ENCODE assay signal across 14 cellular contexts in genomic region chr22:19610518-19611253, GRCh38.
DNase-seq lines count a peak whose midpoint lies in the region; ATAC-seq and TF ChIP-seq lines count a peak whose summit lies in the region.
"Had no signal": no experiment of that assay in that cellular context is flagged by ENCODE, and none has a peak within 500 bp of the region (broad histone marks: within the 10 kb centered on the region; RNA-seq: fewer than 3 reads in every experiment).

No MANE protein-coding gene starts in this region.

- peaks cover 10% of the 10 kb centered on the region for H3K27me3 Mint-ChIP-seq in activated naive CD4-positive, alpha-beta T cell treated with anti-CD3 and anti-CD28 coated beads, Interleukin-2, amount 10 ng/mL, durations not matched to agents 7 days and 5 days

- dilution Hi-C loops in mammary epithelial cell (cut with HindIII; ENCODE audit: low sequenced_read_pairs), result no loop called here

- H3K4me1 ChIP-seq in mammary epithelial cell (ENCODE audit: insufficient read depth, low read length), result peaks cover 9% of the 10 kb centered on the region
- H3K4me1 ChIP-seq in PC-9 (replicated peaks; ENCODE audit: insufficient read depth), result no peaks in the 10 kb centered on the region
- H3K4me1 ChIP-seq: A549, right atrium auricular region, tibial nerve had no signal

- H3K27me3 ChIP-seq in mammary epithelial cell (ENCODE audit: insufficient read depth, low read length) (no peaks in the 10 kb centered on the region), PC-9 (ENCODE audit: insufficient read depth, low read depth) (peaks cover 18% of the 10 kb centered on the region)
- H3K27me3 ChIP-seq: cardiac muscle cell, right atrium auricular region had no signal

- H3K4me1 Mint-ChIP-seq in activated naive CD4-positive, alpha-beta T cell treated with anti-CD3 and anti-CD28 coated beads, Interleukin-2, amount 10 ng/mL, durations not matched to agents 7 days and 5 days, result peaks cover 52% of the 10 kb centered on the region

- intact Hi-C loops in mammary epithelial cell (cut with micrococcal nuclease), result no loop called here
- intact Hi-C loops in PC-9 (cut with micrococcal nuclease; ENCODE audit: unreplicated experiment), result no loop called here

- H3K27ac Mint-ChIP-seq in activated naive CD4-positive, alpha-beta T cell treated with anti-CD3 and anti-CD28 coated beads, Interleukin-2, amount 10 ng/mL, durations not matched to agents 7 days and 5 days, result no peak overlapping the region
- H3K27ac Mint-ChIP-seq: natural killer cell treated with Interleukin-12 subunit alpha and Interleukin-12 subunit beta and Interleukin-15 and Interleukin-18, amount 100 ng/mL, for 72 hours had no signal

- no peaks in the 10 kb centered on the region for H3F3A ChIP-seq in PC-9 (ENCODE audit: insufficient read depth, low read depth)

- H3K36me3 ChIP-seq in mammary epithelial cell (ENCODE audit: insufficient read depth, low read length), result no peaks in the 10 kb centered on the region
- H3K36me3 ChIP-seq in PC-9 (ENCODE audit: low read depth), result no peaks in the 10 kb centered on the region
- H3K36me3 ChIP-seq: cardiac muscle cell, right atrium auricular region, tibial nerve had no signal

- CTCF ChIA-PET in activated naive CD4-positive, alpha-beta T cell treated with anti-CD3 and anti-CD28 coated beads, Interleukin-2, amount 10 ng/mL, durations not matched to agents 7 days and 5 days (lab: Charles Lee), result no interaction called here
- CTCF ChIA-PET in mammary epithelial cell (lab: Charles Lee; ENCODE audit: low non-redundant PET) (no interaction called here), PC-9 (lab: Charles Lee) (no interaction called here)

- H3K9ac ChIP-seq in mammary epithelial cell (ENCODE audit: insufficient read depth, low read length), result no peak overlapping the region

- H3K4me3 Mint-ChIP-seq in activated naive CD4-positive, alpha-beta T cell treated with anti-CD3 and anti-CD28 coated beads, Interleukin-2, amount 10 ng/mL, durations not matched to agents 7 days and 5 days, result no peak overlapping the region
- H3K4me3 Mint-ChIP-seq: natural killer cell treated with Interleukin-12 subunit alpha and Interleukin-12 subunit beta and Interleukin-15 and Interleukin-18, amount 100 ng/mL, for 72 hours had no signal

- H3K9me3 ChIP-seq in mammary epithelial cell (replicated peaks; ENCODE audit: insufficient read depth, low read length) (no peaks in the 10 kb centered on the region), PC-9 (ENCODE audit: insufficient read depth, low read depth) (no peaks in the 10 kb centered on the region)
- H3K9me3 ChIP-seq: A549, right atrium auricular region, tibial nerve had no signal

- no peak for TF ChIP-seq POLR2A in NB4 (IDR thresholded peaks at IDR 0.05; ENCODE audit: extremely low read depth, insufficient read length)

- ATAC-seq in GM18519 (IDR thresholded peaks at IDR 0.05; ENCODE audit: low FRiP score, unreplicated experiment), result no peak
- ATAC-seq: A549, left colon had no signal

- H2AFZ ChIP-seq in mammary epithelial cell (ENCODE audit: low read depth, low read length), result no peak overlapping the region
- H2AFZ ChIP-seq in PC-9, result no peak overlapping the region

- H3K79me2 ChIP-seq in mammary epithelial cell (ENCODE audit: insufficient read depth, low read length), result no peaks in the 10 kb centered on the region
- no peaks in the 10 kb centered on the region for H3K79me2 ChIP-seq in PC-9 (ENCODE audit: low read depth)

- no peaks in the 10 kb centered on the region for H3K9me2 ChIP-seq in PC-9 (ENCODE audit: insufficient read depth)

- no peaks in the 10 kb centered on the region for H3K36me3 Mint-ChIP-seq in activated naive CD4-positive, alpha-beta T cell treated with anti-CD3 and anti-CD28 coated beads, Interleukin-2, amount 10 ng/mL, durations not matched to agents 7 days and 5 days
- H3K36me3 Mint-ChIP-seq: natural killer cell treated with Interleukin-12 subunit alpha and Interleukin-12 subunit beta and Interleukin-15 and Interleukin-18, amount 100 ng/mL, for 72 hours had no signal

- 60% methylated on average over 14 of the region's 14 CpGs for WGBS in mammary epithelial cell (ENCODE audit: low coverage, missing lambda C conversion rate)

- H3K4me2 ChIP-seq in mammary epithelial cell (ENCODE audit: insufficient read depth, low read depth, low read length) (no peak overlapping the region), PC-9 (no peak overlapping the region)
- H3K4me2 ChIP-seq: A549 had no signal

- H3K27ac ChIP-seq in mammary epithelial cell (ENCODE audit: insufficient read depth, low read depth, low read length), result no peak overlapping the region
- no peak overlapping the region for H3K27ac ChIP-seq in PC-9
- H3K27ac ChIP-seq: A549, cardiac muscle cell, right atrium auricular region, tibial nerve had no signal

- H3K9me3 Mint-ChIP-seq in activated naive CD4-positive, alpha-beta T cell treated with anti-CD3 and anti-CD28 coated beads, Interleukin-2, amount 10 ng/mL, durations not matched to agents 7 days and 5 days, result no peaks in the 10 kb centered on the region
- H3K9me3 Mint-ChIP-seq: natural killer cell treated with Interleukin-12 subunit alpha and Interleukin-12 subunit beta and Interleukin-15 and Interleukin-18, amount 100 ng/mL, for 72 hours had no signal

- no TSS peak for BruUV-seq in mammary epithelial cell (replicated peaks; lab: Mats Ljungman, UMichigan)
- BruUV-seq in PC-9 (replicated peaks; lab: Mats Ljungman, UMichigan), result no TSS peak

- POLR2A ChIA-PET in PC-9 (lab: Charles Lee; ENCODE audit: unreplicated experiment), result no interaction called here

- in situ Hi-C loops in mammary epithelial cell (cut with MboI; ENCODE audit: low sequenced_read_pairs in 2 of 2), result no loop called here

- H4K20me1 ChIP-seq in mammary epithelial cell (ENCODE audit: insufficient read depth, low read length), result no peaks in the 10 kb centered on the region
- no peaks in the 10 kb centered on the region for H4K20me1 ChIP-seq in PC-9 (ENCODE audit: insufficient read depth)

- TF ChIP-seq CTCF in NB4 (IDR thresholded peaks at IDR 0.05; ENCODE audit: low read depth, low read length) (no peak), mammary epithelial cell (conservative IDR thresholded peaks at IDR 0.05 in 1 of 2, IDR thresholded peaks at IDR 0.05 in 1 of 2; ENCODE audit: extremely low read depth in 1 of 2, insufficient read depth in 1 of 2, low read depth in 1 of 2, low read length in 2 of 2) (no peak), PC-9 (conservative IDR thresholded peaks at IDR 0.05) (no peak)

- DNase-seq in DMS79 treated with DMSO at 0.1 percent for 48 hours (lab: John Stamatoyannopoulos, UW), result peak; percentile 0
- DNase-seq in DMS79 (lab: John Stamatoyannopoulos, UW), result no peak
- peak; percentile 42 for DNase-seq in NB4 (ENCODE audit: low read depth)
- peak; percentile 49 for DNase-seq in activated naive CD4-positive, alpha-beta T cell treated with anti-CD3 and anti-CD28 coated beads, Interleukin-2, amount 10 ng/mL, durations not matched to agents 7 days and 5 days
- peak; percentile 19 for DNase-seq in stimulated activated CD4-positive, alpha-beta T cell treated with anti-CD3 and anti-CD28 coated beads, Interleukin-4, amount 100 ng/mL, for 1 hour
- DNase-seq in mammary epithelial cell, result no peak
- no peak for DNase-seq in PC-9
- DNase-seq: left colon had no signal

- H3K4me3 ChIP-seq in NB4 (ENCODE audit: low read depth, low read length) (no peak overlapping the region), mammary epithelial cell (replicated peaks in 1 of 3; ENCODE audit: insufficient read depth in 1 of 3, low read depth in 2 of 3, low read length in 3 of 3) (no peak overlapping the region), PC-9 (no peak overlapping the region)
- H3K4me3 ChIP-seq: A549, cardiac muscle cell, right atrium auricular region, tibial nerve had no signal

Comparison
In these comparisons a context has a peak if more than half of its experiments do, and no peak if none do; other contexts are left out.
1. DNase-seq: peak in DMS79 treated with DMSO at 0.1 percent for 48 hours (single experiment), NB4 (single experiment), activated naive CD4-positive, alpha-beta T cell treated with anti-CD3 and anti-CD28 coated beads, Interleukin-2, amount 10 ng/mL, durations not matched to agents 7 days and 5 days (single experiment) and stimulated activated CD4-positive, alpha-beta T cell treated with anti-CD3 and anti-CD28 coated beads, Interleukin-4, amount 100 ng/mL, for 1 hour (single experiment); none in DMS79 (single experiment), mammary epithelial cell (single experiment) and PC-9 (0 of 2).